In genomic region chr14:95828649-95829265, GRCh38 we compare ENCODE assay signal across 26 cellular contexts. TPM values are rescaled to one million over a fixed set of nuclear protein-coding genes. Genes with fewer than 3 reads are reported as not detected.
"Had no signal": no experiment of that assay in that cellular context is flagged by ENCODE, and none has a peak within 500 bp of the region (broad histone marks: within the 10 kb centered on the region; RNA-seq: fewer than 3 reads in every experiment).

No MANE protein-coding gene starts in this region.

- FAIRE-seq: colon, kidney had no signal

- H3K36me3 ChIP-seq: gastrocnemius medialis, sigmoid colon, stomach, thyroid gland had no signal

- H3K27ac ChIP-seq: dorsolateral prefrontal cortex, gastrocnemius medialis, ovary, sigmoid colon, stomach, thyroid gland had no signal

- H3K9me3 ChIP-seq: gastrocnemius medialis, ovary, thyroid gland had no signal

- H3K4me1 ChIP-seq: gastrocnemius medialis, sigmoid colon, stomach, thyroid gland had no signal

- H3K27me3 ChIP-seq: gastrocnemius medialis, ovary, thyroid gland had no signal

- ATAC-seq: gastrocnemius medialis; left lobe of liver; natural killer cell; stimulated activated effector memory CD8-positive, alpha-beta T cell treated with anti-CD3 and anti-CD28 coated beads, Interleukin-12 subunit alpha, Interleukin-12 subunit beta, amount 100 ng/mL, for 72 hours had no signal

- DNase-seq: dorsolateral prefrontal cortex; effector CD4-positive, alpha-beta T cell; foreskin fibroblast; gastrocnemius medialis; kidney; natural killer cell; ovary; posterior cingulate gyrus; retina; sigmoid colon; stimulated activated CD4-positive, alpha-beta T cell treated with anti-CD3 and anti-CD28 coated beads, Interleukin-2, amount 100 ng/mL, for 24 hours; stimulated activated CD4-positive, alpha-beta T cell treated with anti-CD3 and anti-CD28 coated beads, Interleukin-4, amount 100 ng/mL, for 24 hours; stimulated activated naive CD4-positive, alpha-beta T cell treated with Interleukin-2 at 50 U/mL for 16 hours; stomach; thyroid gland; trophoblast cell had no signal

- H3K4me3 ChIP-seq: dorsolateral prefrontal cortex, gastrocnemius medialis, lung, ovary, sigmoid colon, stomach, thyroid gland had no signal

RNA-seq across cellular contexts. Expression of gene TUNAR, which starts 47.9 kb away (rescaled TPM):
- total RNA-seq: gastrocnemius medialis, glomerular endothelial cell, left lobe of liver, natural killer cell, pulmonary artery endothelial cell, sigmoid colon, skeletal muscle tissue, subcutaneous adipose tissue, ureter had no signal
- polyA plus RNA-seq: liver had no signal
